Comparison of ENCODE assay signal across 11 cellular contexts in the genomic region with DNA sequence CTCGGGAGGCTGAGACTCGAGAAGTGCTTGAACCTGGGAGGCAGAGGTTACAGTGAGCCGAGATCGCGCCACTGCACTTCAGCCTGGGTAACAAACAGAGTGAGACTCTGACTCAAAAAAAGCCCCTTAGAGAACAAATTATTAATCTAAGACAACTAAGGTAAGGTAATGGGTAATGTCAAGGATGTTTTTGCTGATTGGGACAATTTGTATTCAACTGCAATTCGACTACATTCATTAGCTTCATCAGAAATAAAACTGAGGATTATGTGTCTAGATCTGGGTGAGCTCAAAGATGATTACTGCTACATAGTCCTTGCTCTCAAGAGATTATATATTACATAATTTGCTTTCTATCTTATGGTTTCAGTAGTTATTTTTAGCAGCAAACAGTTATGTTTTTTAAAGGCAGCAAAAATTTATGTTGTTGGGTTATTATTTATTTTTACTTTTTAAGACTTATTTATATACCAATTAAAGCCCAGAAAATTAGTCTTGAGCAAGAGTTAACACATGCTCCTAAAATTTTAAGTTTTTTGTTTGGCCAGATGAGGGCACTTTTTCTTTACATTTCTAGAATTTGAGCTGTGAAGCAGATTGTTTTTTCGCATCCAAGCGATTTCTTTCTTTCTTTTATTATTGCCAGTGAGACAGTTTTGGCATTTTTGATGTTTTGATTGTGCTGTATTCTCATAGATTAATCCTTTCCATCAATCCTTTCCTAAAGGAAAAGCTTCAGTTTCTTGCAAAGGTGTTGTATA. TPM values are rescaled to one million over a fixed set of nuclear protein-coding genes. Genes with fewer than 3 reads are reported as not detected.
DNase-seq lines count a peak whose midpoint lies in the region; ATAC-seq, FAIRE-seq and TF ChIP-seq lines count a peak whose summit lies in the region.
"Had no signal": no experiment of that assay in that cellular context is flagged by ENCODE, and none has a peak within 500 bp of the region (broad histone marks: within the 10 kb centered on the region; RNA-seq: fewer than 3 reads in every experiment).

No MANE protein-coding gene starts in this region.

- H3K27ac Mint-ChIP-seq in nephron = peak overlapping the region in 2 of 3 experiments; percentile 16 to 51
- H3K27ac Mint-ChIP-seq: activated CD4-positive, alpha-beta T cell treated with anti-CD3 and anti-CD28 coated beads, Interleukin-2, amount 10 ng/mL, durations not matched to agents 7 days and 5 days had no signal

- H3K4me1 Mint-ChIP-seq in nephron = peaks cover 53% of the 10 kb centered on the region
- H3K4me1 Mint-ChIP-seq: activated CD4-positive, alpha-beta T cell treated with anti-CD3 and anti-CD28 coated beads, Interleukin-2, amount 10 ng/mL, durations not matched to agents 7 days and 5 days had no signal

- H3K4me2 ChIP-seq in K562 (ENCODE audit: insufficient read depth, low read length) = no peak overlapping the region

- intact Hi-C loops in K562 (cut with micrococcal nuclease) (no loop called here), psoas muscle (cut with DNase I) (loop anchor here (10.0 kb wide), 2 partner anchors 317 to 927 kb away; no protein-coding TSS in a partner anchor)

- WGBS in K562 (ENCODE audit: insufficient coverage, low coverage, missing lambda C conversion rate) = 75% methylated on average over 7 of the region's 8 CpGs
- WGBS in psoas muscle, 3 donors = 81 to 85% (median 82%) methylated on average over 8 of the region's 8 CpGs

- peak in 2 of 3 experiments; percentile 11 to 26; a peak in 3 of 6 replicates for TF ChIP-seq CTCF in K562 (IDR thresholded peaks at IDR 0.05 in 2 of 3, conservative IDR thresholded peaks at IDR 0.05 in 1 of 3; ENCODE audit: insufficient read depth in 2 of 3, low read depth in 1 of 3, low read length in 3 of 3)
- TF ChIP-seq CTCF in nephron (IDR thresholded peaks at IDR 0.05; ENCODE audit: unreplicated experiment in 3 of 3) = peak in 2 of 3 experiments; percentile 22 to 32
- no peak for TF ChIP-seq CTCF in psoas muscle (IDR thresholded peaks at IDR 0.05)

- peak in 1 of 2 experiments; percentile 9; a peak in 1 of 4 replicates for TF ChIP-seq RAD21 in K562 (CRISPR knock-in tag; conservative IDR thresholded peaks at IDR 0.05 in 1 of 2, IDR thresholded peaks at IDR 0.05 in 1 of 2)

- in situ Hi-C loops in K562 (cut with MboI) = no loop called here

- TF ChIP-seq POLR2A in K562 (conservative IDR thresholded peaks at IDR 0.05) = no peak

- no peak overlapping the region for H2AFZ ChIP-seq in K562 (ENCODE audit: low read depth, low read length)

- DNase-seq in NCI-H1105 treated with DMSO at 0.1 percent for 48 hours (lab: John Stamatoyannopoulos, UW) = peak; percentile 23
- DNase-seq in NCI-H1105 (lab: John Stamatoyannopoulos, UW) = no peak
- peak; percentile 10 for DNase-seq in Jurkat, Clone E6-1 (ENCODE audit: low read depth, low spot score)
- DNase-seq in K562 (ENCODE audit: extremely low read depth in 1 of 4, low spot score in 3 of 4) = no peak
- DNase-seq in psoas muscle = no peak
- no peak for DNase-seq in germinal center (ENCODE audit: low spot score)
- DNase-seq: activated CD4-positive, alpha-beta T cell treated with anti-CD3 and anti-CD28 coated beads, Interleukin-2, amount 10 ng/mL, durations not matched to agents 7 days and 5 days; glutamatergic neuron; NCI-H1092 treated with DMSO at 0.1 percent for 48 hours had no signal

- H4K20me1 ChIP-seq in K562 (replicated peaks; ENCODE audit: control insufficient read depth, insufficient read depth, low read length) = no peaks in the 10 kb centered on the region

- H3K9me1 ChIP-seq in K562 (ENCODE audit: control insufficient read depth, insufficient read depth, low read length) = no peaks in the 10 kb centered on the region

- POLR2A ChIA-PET in K562 (lab: Yijun Ruan, JAX) = no interaction called here

- no peaks in the 10 kb centered on the region for H3K9me3 Mint-ChIP-seq in nephron
- H3K9me3 Mint-ChIP-seq: activated CD4-positive, alpha-beta T cell treated with anti-CD3 and anti-CD28 coated beads, Interleukin-2, amount 10 ng/mL, durations not matched to agents 7 days and 5 days had no signal

- ATAC-seq in K562 (no peak), GM21576 (IDR thresholded peaks at IDR 0.05; ENCODE audit: unreplicated experiment) (no peak), psoas muscle (no peak)

- H3K4me1 ChIP-seq in K562 (replicated peaks in 1 of 2; ENCODE audit: control insufficient read depth in 2 of 2, insufficient read depth in 2 of 2, low read length in 2 of 2) (no peaks in the 10 kb centered on the region), psoas muscle (no peaks in the 10 kb centered on the region)

- H3K27me3 ChIP-seq in K562 (ENCODE audit: control insufficient read depth in 2 of 2, insufficient read depth in 2 of 2, low read length in 2 of 2) (no peaks in the 10 kb centered on the region), psoas muscle (ENCODE audit: insufficient read depth in 3 of 3, low read length in 2 of 3) (no peaks in the 10 kb centered on the region)

- CTCF ChIA-PET in K562 (lab: Yijun Ruan, JAX; ENCODE audit: low intra/inter-chr PET ratio) = no interaction called here

- no peak overlapping the region for H3K4me3 ChIP-seq in Jurkat, Clone E6-1 (ENCODE audit: low read length)
- H3K4me3 ChIP-seq in K562 (no peak overlapping the region), psoas muscle (no peak overlapping the region)

- peaks cover 11% of the 10 kb centered on the region for H3K36me3 Mint-ChIP-seq in nephron (ENCODE audit: low read depth)

- H3K27ac ChIP-seq in K562 (ENCODE audit: extremely low read depth, low read depth, low read length) (no peak overlapping the region), psoas muscle (no peak overlapping the region)

- no peaks in the 10 kb centered on the region for H3K27me3 Mint-ChIP-seq in nephron (ENCODE audit: low read depth)

- no peaks in the 10 kb centered on the region for H3K36me3 ChIP-seq in K562 (ENCODE audit: control insufficient read depth, insufficient read depth, low read length)
- H3K36me3 ChIP-seq in psoas muscle (ENCODE audit: insufficient read depth in 1 of 2, low read depth in 1 of 2) = no peaks in the 10 kb centered on the region

- no peak overlapping the region for H3K9ac ChIP-seq in K562 (ENCODE audit: insufficient read depth in 1 of 2, low read depth in 2 of 2, low read length in 2 of 2)

- no peak for FAIRE-seq in K562 (lab: Jason Lieb, UNC)

- H3K9me3 ChIP-seq in K562 (replicated peaks; ENCODE audit: control insufficient read depth, insufficient read depth, low read depth, low read length) = no peaks in the 10 kb centered on the region
- H3K9me3 ChIP-seq in psoas muscle = no peaks in the 10 kb centered on the region

- TF ChIP-seq EP300 in K562 (IDR thresholded peaks at IDR 0.05; ENCODE audit: low read length) = no peak

- BruUV-seq in K562 (replicated peaks; lab: Mats Ljungman, UMichigan) = no TSS peak

- no peak overlapping the region for H3K4me3 Mint-ChIP-seq in nephron
- H3K4me3 Mint-ChIP-seq: activated CD4-positive, alpha-beta T cell treated with anti-CD3 and anti-CD28 coated beads, Interleukin-2, amount 10 ng/mL, durations not matched to agents 7 days and 5 days had no signal

- H3K79me2 ChIP-seq in K562 (ENCODE audit: control insufficient read depth, insufficient read depth, low read length) = peaks cover 2% of the 10 kb centered on the region; the same call in 2 of the 3 replicates

TF ChIP-seq in K562, 482 proteins besides CTCF, POLR2A, EP300 and RAD21:
- TF ChIP-seq, protein P1, sequence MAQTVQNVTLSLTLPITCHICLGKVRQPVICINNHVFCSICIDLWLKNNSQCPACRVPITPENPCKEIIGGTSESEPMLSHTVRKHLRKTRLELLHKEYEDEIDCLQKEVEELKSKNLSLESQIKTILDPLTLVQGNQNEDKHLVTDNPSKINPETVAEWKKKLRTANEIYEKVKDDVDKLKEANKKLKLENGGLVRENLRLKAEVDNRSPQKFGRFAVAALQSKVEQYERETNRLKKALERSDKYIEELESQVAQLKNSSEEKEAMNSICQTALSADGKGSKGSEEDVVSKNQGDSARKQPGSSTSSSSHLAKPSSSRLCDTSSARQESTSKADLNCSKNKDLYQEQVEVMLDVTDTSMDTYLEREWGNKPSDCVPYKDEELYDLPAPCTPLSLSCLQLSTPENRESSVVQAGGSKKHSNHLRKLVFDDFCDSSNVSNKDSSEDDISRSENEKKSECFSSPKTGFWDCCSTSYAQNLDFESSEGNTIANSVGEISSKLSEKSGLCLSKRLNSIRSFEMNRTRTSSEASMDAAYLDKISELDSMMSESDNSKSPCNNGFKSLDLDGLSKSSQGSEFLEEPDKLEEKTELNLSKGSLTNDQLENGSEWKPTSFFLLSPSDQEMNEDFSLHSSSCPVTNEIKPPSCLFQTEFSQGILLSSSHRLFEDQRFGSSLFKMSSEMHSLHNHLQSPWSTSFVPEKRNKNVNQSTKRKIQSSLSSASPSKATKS (CRISPR knock-in tag; IDR thresholded peaks at IDR 0.05) = no peak
- peak; percentile 17; the same call in 1 of the 2 replicates for TF ChIP-seq ZNF316 (IDR thresholded peaks at IDR 0.05)
- no peak for TF ChIP-seq NFATC3 (IDR thresholded peaks at IDR 0.05)
TF ChIP-seq in K562: peak in this region for 1.

RNA-seq across cellular contexts. Expression of a gene that starts 52.3 kb away (rescaled TPM):
- 11.1 TPM for polyA plus RNA-seq in Jurkat, Clone E6-1 (2012; ENCODE audit: insufficient read depth, insufficient read length)
- 25.1 and 105 TPM in 2 replicates for total RNA-seq in K562 (2011; cell fraction: chromatin; rRNA removed; ENCODE audit: low replicate concordance)
- 15.2 and 21.3 TPM in 2 replicates for total RNA-seq in K562 (2011; cell fraction: nucleolus; rRNA removed)
- total RNA-seq in K562 (2011; cell fraction: nucleoplasm; rRNA removed) = 38.1 and 79.3 TPM in 2 replicates
- total RNA-seq in K562 (2014; rRNA removed) (16.6 and 18.0 TPM in 2 replicates), K562 (2014; rRNA removed; fragmentation: Illumina TruSeq; extraction: Trizol) (26.2 and 30.7 TPM in 2 replicates), K562 (2015; rRNA removed; fragmentation: Illumina TruSeq; extraction: Trizol) (24.8 and 25.7 TPM in 2 replicates), K562 (2021) (16.4 and 18.6 TPM in 2 replicates), psoas muscle (1 to 10 TPM in 3 of 4 donors, under 1 TPM in 1; 0.78 to 3.3 (median 1.2) TPM)
- polyA plus RNA-seq in K562 (2011; rRNA removed) (11.2 and 12.4 TPM in 2 replicates), K562 (2014; fragmentation: Illumina TruSeq; extraction: Trizol) (18.5 and 21.2 TPM in 2 replicates), K562 (2014; fragmentation: Nextera tagmentation; extraction: Ambion mirVana) (1 to 10 TPM; 7.2 to 7.3 TPM), K562 (2014; rRNA removed) (10.6 and 17.4 TPM in 2 replicates), psoas muscle (under 1 TPM; 0.52 to 0.80 (median 0.73) TPM)
- polyA plus RNA-seq in K562 (2011; cell fraction: cytosol; rRNA removed) = 2.5 and 5.6 TPM in 2 replicates
- polyA plus RNA-seq in K562 (2011; cell fraction: nucleus; rRNA removed) = 10.3 and 11.5 TPM in 2 replicates
- polyA plus RNA-seq in K562 (2012) = 10.1 and 14.7 TPM in 2 replicates
- 20.5 and 34.9 TPM in 2 replicates for polyA minus RNA-seq in K562 (2011; rRNA and poly(A)+ RNA removed)
- polyA minus RNA-seq in K562 (2011; cell fraction: cytosol; rRNA and poly(A)+ RNA removed) = 6.1 and 9.3 TPM in 2 replicates
- polyA minus RNA-seq in K562 (2011; cell fraction: nucleus; rRNA and poly(A)+ RNA removed) = 19.9 and 34.1 TPM in 2 replicates

Comparison
In these comparisons a context has a peak if more than half of its experiments do, and no peak if none do; other contexts are left out.
1. DNase-seq: peak in NCI-H1105 treated with DMSO at 0.1 percent for 48 hours (single experiment) and Jurkat, Clone E6-1 (single experiment); none in NCI-H1105 (single experiment), K562 (0 of 4), psoas muscle (0 of 2) and germinal center (single experiment).